ENCODE assay signal across 13 cellular contexts in genomic region chr9:111966851-111967250, GRCh38.
DNase-seq lines count a peak whose midpoint lies in the region; ATAC-seq and TF ChIP-seq lines count a peak whose summit lies in the region.
"Had no signal": no experiment of that assay in that cellular context is flagged by ENCODE, and none has a peak within 500 bp of the region (broad histone marks: within the 10 kb centered on the region; RNA-seq: fewer than 3 reads in every experiment).

No MANE protein-coding gene starts in this region.

- H3K27ac ChIP-seq in brain microvascular endothelial cell (peak overlapping the region; percentile 91), psoas muscle (no peak overlapping the region), vagina (no peak overlapping the region)

- H3K27me3 ChIP-seq in brain microvascular endothelial cell (replicated peaks) (no peaks in the 10 kb centered on the region), psoas muscle (ENCODE audit: insufficient read depth in 3 of 3, low read length in 2 of 3) (no peaks in the 10 kb centered on the region), vagina (no peaks in the 10 kb centered on the region)

- WGBS in psoas muscle, 3 donors, result 46 to 64% (median 48%) methylated on average over 1 of the region's 1 CpG

- TF ChIP-seq POLR2A in vagina (IDR thresholded peaks at IDR 0.05), result no peak

- DNase-seq in SKM-1 treated with dmso at 0.1 percent for 144 hours (lab: John Stamatoyannopoulos, UW; ENCODE audit: unreplicated experiment), result peak; percentile 22
- no peak for DNase-seq in SKM-1 (lab: John Stamatoyannopoulos, UW; ENCODE audit: unreplicated experiment)
- DNase-seq in NCI-H2029 treated with DMSO at 0.1 percent for 48 hours (lab: John Stamatoyannopoulos, UW), result peak; percentile 79
- DNase-seq in brain microvascular endothelial cell, result no peak
- peak in 1 of 2 donors; percentile 56 for DNase-seq in psoas muscle
- no peak for DNase-seq in RPMI8226
- no peak for DNase-seq in iPS-NIHi11 (ENCODE audit: low spot score)
- DNase-seq in vagina (ENCODE audit: extremely low spot score in 2 of 2), result no peak
- DNase-seq: activated CD4-positive, alpha-beta T cell treated with anti-CD3 and anti-CD28 coated beads for 1 hour; amygdala; dermis blood vessel endothelial cell; immature natural killer cell had no signal

- intact Hi-C loops in psoas muscle (cut with DNase I), result no loop called here
- intact Hi-C loops in vagina (cut with DNase I), result no loop called here

- H3K4me3 ChIP-seq in brain microvascular endothelial cell (ENCODE audit: low read depth, low read length) (no peak overlapping the region), psoas muscle (no peak overlapping the region), vagina (no peak overlapping the region)

- TF ChIP-seq CTCF in brain microvascular endothelial cell (IDR thresholded peaks at IDR 0.05; ENCODE audit: low read depth, low read length, missing control alignments) (no peak), psoas muscle (IDR thresholded peaks at IDR 0.05) (no peak), vagina (IDR thresholded peaks at IDR 0.05) (no peak)

- in situ Hi-C loops in brain microvascular endothelial cell (cut with HindIII; ENCODE audit: low pct_ligation_motif_present, low sequenced_read_pairs), result no loop called here

- peak; percentile 46 to 80 (median 68) for ATAC-seq in psoas muscle
- ATAC-seq: stimulated activated memory B cell treated with anti-CD40 and anti-IgM and Interleukin-4, amounts not matched to agents 10 μg/mL and 1 μg/mL and 100 μg/mL, for 72 hours had no signal

- H3K9me3 ChIP-seq in psoas muscle, result no peaks in the 10 kb centered on the region
- no peaks in the 10 kb centered on the region for H3K9me3 ChIP-seq in vagina

- no peaks in the 10 kb centered on the region for H3K36me3 ChIP-seq in brain microvascular endothelial cell (replicated peaks)
- no peaks in the 10 kb centered on the region for H3K36me3 ChIP-seq in psoas muscle (ENCODE audit: insufficient read depth in 1 of 2, low read depth in 1 of 2)
- no peaks in the 10 kb centered on the region for H3K36me3 ChIP-seq in vagina

- H3K4me1 ChIP-seq in psoas muscle (peaks cover 3% of the 10 kb centered on the region), vagina (no peaks in the 10 kb centered on the region)

Comparison
In these comparisons a context has a peak if more than half of its experiments do, and no peak if none do; other contexts are left out.
1. DNase-seq: peak in SKM-1 treated with dmso at 0.1 percent for 144 hours (single experiment) and NCI-H2029 treated with DMSO at 0.1 percent for 48 hours (single experiment); none in SKM-1 (single experiment), brain microvascular endothelial cell (single experiment), RPMI8226 (single experiment), iPS-NIHi11 (single experiment) and vagina (0 of 2).